In the genomic region with DNA sequence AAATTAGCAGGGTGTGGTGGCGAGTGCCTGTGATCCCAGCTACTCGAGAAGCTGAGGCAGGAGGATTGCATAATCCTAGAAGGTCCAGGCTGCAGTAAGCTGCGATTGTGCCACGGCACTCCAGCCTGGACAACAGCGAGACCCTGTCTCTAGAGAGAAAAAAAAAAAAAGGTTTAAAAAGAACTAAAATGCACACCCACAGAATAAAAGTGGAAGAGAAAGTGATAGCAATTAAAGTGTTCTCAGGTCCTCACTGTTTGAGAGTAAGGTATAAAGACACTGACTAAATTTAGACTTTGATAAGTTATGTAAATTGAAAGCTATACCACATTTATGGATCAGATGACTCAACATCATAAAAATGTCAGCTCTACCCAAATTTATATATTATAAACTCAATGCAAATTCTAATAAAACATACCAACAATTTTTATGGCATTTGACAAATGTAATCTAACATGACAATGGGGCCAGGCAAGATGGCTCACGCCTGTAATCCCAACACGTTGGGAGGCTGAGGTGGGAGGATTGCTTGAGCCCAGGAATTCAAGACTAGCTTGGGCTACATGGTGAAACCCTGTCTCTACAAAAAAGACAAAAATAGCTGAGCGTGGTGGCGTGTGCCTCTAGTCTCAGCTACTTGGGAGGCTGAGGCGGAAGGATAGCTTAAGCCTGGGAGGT, we compare ENCODE assay signal across 11 cellular contexts. TPM values are rescaled to one million over a fixed set of nuclear protein-coding genes. Genes with fewer than 3 reads are reported as not detected.
DNase-seq lines count a peak whose midpoint lies in the region; ATAC-seq and TF ChIP-seq lines count a peak whose summit lies in the region.
"Had no signal": no experiment of that assay in that cellular context is flagged by ENCODE, and none has a peak within 500 bp of the region (broad histone marks: within the 10 kb centered on the region; RNA-seq: fewer than 3 reads in every experiment).

No MANE protein-coding gene starts in this region.

- H3K4me1 ChIP-seq in smooth muscle cell (ENCODE audit: low read depth): peaks cover 15% of the 10 kb centered on the region

- H3K4me3 ChIP-seq in GM12864 (ENCODE audit: low read depth, low read length) (peak overlapping the region; percentile 9; the same call in 1 of the 2 replicates), smooth muscle cell (no peak overlapping the region)

- no peaks in the 10 kb centered on the region for H3K27me3 ChIP-seq in smooth muscle cell (ENCODE audit: low read depth)

- peaks cover 92% of the 10 kb centered on the region for H4K20me1 ChIP-seq in smooth muscle cell (ENCODE audit: low read depth)

- no peaks in the 10 kb centered on the region for H3K27me3 Mint-ChIP-seq in activated T-helper 2 cell treated with anti-CD3 and anti-CD28 coated beads, Interferon-gamma antibody, Interleukin-2, Interleukin-4, amounts not matched to agents 10 μg/mL and 5 μg/mL and 100 μg/mL, durations not matched to agents 14 hours and 24 hours and 36 hours (ENCODE audit: low read depth)
- no peaks in the 10 kb centered on the region for H3K27me3 Mint-ChIP-seq in naive thymus-derived CD8-positive, alpha-beta T cell

- CTCF ChIA-PET in HEK293T (lab: Yijun Ruan, JAX): interaction anchor here (0.6 to 1.0 kb wide), 4 partner anchors 11 to 127 kb away, joined by 3 to 11 read pairs (median 5); no protein-coding TSS in a partner anchor

- H3K9ac ChIP-seq in smooth muscle cell (ENCODE audit: low read depth): no peak overlapping the region

- no peaks in the 10 kb centered on the region for H3K36me3 ChIP-seq in smooth muscle cell (ENCODE audit: low read depth)

- peaks cover 23% of the 10 kb centered on the region for H3F3A ChIP-seq in smooth muscle cell (ENCODE audit: low read depth)

- no peaks in the 10 kb centered on the region for H3K9me3 Mint-ChIP-seq in activated T-helper 2 cell treated with anti-CD3 and anti-CD28 coated beads, Interferon-gamma antibody, Interleukin-2, Interleukin-4, amounts not matched to agents 10 μg/mL and 5 μg/mL and 100 μg/mL, durations not matched to agents 14 hours and 24 hours and 36 hours
- H3K9me3 Mint-ChIP-seq in naive thymus-derived CD8-positive, alpha-beta T cell: no peaks in the 10 kb centered on the region

- peak overlapping the region; percentile 99 for H3K27ac Mint-ChIP-seq in activated T-helper 2 cell treated with anti-CD3 and anti-CD28 coated beads, Interferon-gamma antibody, Interleukin-2, Interleukin-4, amounts not matched to agents 10 μg/mL and 5 μg/mL and 100 μg/mL, durations not matched to agents 14 hours and 24 hours and 36 hours
- peak overlapping the region in 9 of 10 donors; percentile 28 to 87 (median 65) for H3K27ac Mint-ChIP-seq in naive thymus-derived CD8-positive, alpha-beta T cell

- ATAC-seq in naive thymus-derived CD8-positive, alpha-beta T cell: no peak
- ATAC-seq in HG02981 (IDR thresholded peaks at IDR 0.05; ENCODE audit: unreplicated experiment): no peak

- 77% methylated on average over 10 of the region's 10 CpGs for WGBS in smooth muscle cell (ENCODE audit: low lambda C conversion rate)

- peaks cover 70% of the 10 kb centered on the region for H3K4me1 Mint-ChIP-seq in activated T-helper 2 cell treated with anti-CD3 and anti-CD28 coated beads, Interferon-gamma antibody, Interleukin-2, Interleukin-4, amounts not matched to agents 10 μg/mL and 5 μg/mL and 100 μg/mL, durations not matched to agents 14 hours and 24 hours and 36 hours (ENCODE audit: low read depth)
- H3K4me1 Mint-ChIP-seq in naive thymus-derived CD8-positive, alpha-beta T cell: peaks cover 38 to 87% (median 65%) of the 10 kb centered on the region in 4 donors

- intact Hi-C loops in activated T-helper 2 cell treated with anti-CD3 and anti-CD28 coated beads, Interferon-gamma antibody, Interleukin-2, Interleukin-4, amounts not matched to agents 10 μg/mL and 5 μg/mL and 100 μg/mL, durations not matched to agents 14 hours and 24 hours and 36 hours (cut with micrococcal nuclease): no loop called here

- H3K9me3 ChIP-seq in smooth muscle cell (replicated peaks; ENCODE audit: low read depth): no peaks in the 10 kb centered on the region

- no peak overlapping the region for H3K4me2 ChIP-seq in smooth muscle cell

- POLR2A ChIA-PET in HEK293T (lab: Yijun Ruan, JAX): interaction anchor here (0.8 to 1.6 kb wide), 2 partner anchors 11 to 12 kb away, joined by 3 to 12 read pairs; partner anchors contain the start of gene ZBTB17
- POLR2A ChIA-PET in naive thymus-derived CD8-positive, alpha-beta T cell (lab: Charles Lee): interaction anchor here (0.7 to 1.0 kb wide), 2 partner anchors 12 to 266 kb away, joined by 6 read pairs; partner anchors contain the start of gene ZBTB17

- peaks cover 63% of the 10 kb centered on the region for H3K36me3 Mint-ChIP-seq in activated T-helper 2 cell treated with anti-CD3 and anti-CD28 coated beads, Interferon-gamma antibody, Interleukin-2, Interleukin-4, amounts not matched to agents 10 μg/mL and 5 μg/mL and 100 μg/mL, durations not matched to agents 14 hours and 24 hours and 36 hours (ENCODE audit: low read depth)
- peaks cover 0 to 43% (median 6%) of the 10 kb centered on the region in 3 donors for H3K36me3 Mint-ChIP-seq in naive thymus-derived CD8-positive, alpha-beta T cell

- no peak for TF ChIP-seq CTCF in GM12864 (IDR thresholded peaks at IDR 0.05; ENCODE audit: low read depth, low read length, missing control alignments)
- no peak for TF ChIP-seq CTCF in smooth muscle cell (IDR thresholded peaks at IDR 0.05; ENCODE audit: borderline replicate concordance, insufficient read depth, poor library complexity, severe bottlenecking)

- no peak overlapping the region for H2AFZ ChIP-seq in smooth muscle cell (ENCODE audit: low read depth)

- no peak overlapping the region for H3K27ac ChIP-seq in smooth muscle cell (ENCODE audit: low read depth)
- H3K27ac ChIP-seq: VCaP had no signal

- peaks cover 79% of the 10 kb centered on the region for H3K79me2 ChIP-seq in smooth muscle cell (ENCODE audit: low read depth)

- DNase-seq in GM12864 (ENCODE audit: low read depth) (no peak), HEK293T (ENCODE audit: extremely low spot score) (no peak), iPS-NIHi7 (ENCODE audit: extremely low spot score) (no peak), smooth muscle cell (lab: John Stamatoyannopoulos, UW; ENCODE audit: unreplicated experiment) (no peak), SIG-M5 (lab: John Stamatoyannopoulos, UW) (no peak)
- DNase-seq in activated T-helper 2 cell treated with anti-CD3 and anti-CD28 coated beads, Interferon-gamma antibody, Interleukin-2, Interleukin-4, amounts not matched to agents 10 μg/mL and 5 μg/mL and 100 μg/mL, durations not matched to agents 14 hours and 24 hours and 36 hours (ENCODE audit: low spot score): no peak
- no peak for DNase-seq in naive thymus-derived CD8-positive, alpha-beta T cell
- DNase-seq: cortex of kidney had no signal

- peak overlapping the region; percentile 26 for H3K4me3 Mint-ChIP-seq in activated T-helper 2 cell treated with anti-CD3 and anti-CD28 coated beads, Interferon-gamma antibody, Interleukin-2, Interleukin-4, amounts not matched to agents 10 μg/mL and 5 μg/mL and 100 μg/mL, durations not matched to agents 14 hours and 24 hours and 36 hours (ENCODE audit: low read depth)
- peak overlapping the region in 6 of 10 donors; percentile 15 to 63 (median 32) for H3K4me3 Mint-ChIP-seq in naive thymus-derived CD8-positive, alpha-beta T cell

TF ChIP-seq in HEK293T, 16 proteins besides CTCF, POLR2A, EP300 and RAD21:
- TF ChIP-seq SP1 (IDR thresholded peaks at IDR 0.05) (no peak), ELF4 (IDR thresholded peaks at IDR 0.05) (no peak), ZNF384 (IDR thresholded peaks at IDR 0.05) (peak; percentile 70)
- TF ChIP-seq, protein P1, sequence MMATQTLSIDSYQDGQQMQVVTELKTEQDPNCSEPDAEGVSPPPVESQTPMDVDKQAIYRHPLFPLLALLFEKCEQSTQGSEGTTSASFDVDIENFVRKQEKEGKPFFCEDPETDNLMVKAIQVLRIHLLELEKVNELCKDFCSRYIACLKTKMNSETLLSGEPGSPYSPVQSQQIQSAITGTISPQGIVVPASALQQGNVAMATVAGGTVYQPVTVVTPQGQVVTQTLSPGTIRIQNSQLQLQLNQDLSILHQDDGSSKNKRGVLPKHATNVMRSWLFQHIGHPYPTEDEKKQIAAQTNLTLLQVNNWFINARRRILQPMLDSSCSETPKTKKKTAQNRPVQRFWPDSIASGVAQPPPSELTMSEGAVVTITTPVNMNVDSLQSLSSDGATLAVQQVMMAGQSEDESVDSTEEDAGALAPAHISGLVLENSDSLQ (IDR thresholded peaks at IDR 0.05): peak; percentile 91
TF ChIP-seq in HEK293T: peak in this region for 2.

RNA-seq across cellular contexts. Expression of gene ZBTB17, which starts 11.8 kb away (rescaled TPM):
- total RNA-seq in activated T-helper 2 cell treated with anti-CD3 and anti-CD28 coated beads, Interferon-gamma antibody, Interleukin-2, Interleukin-4, amounts not matched to agents 10 μg/mL and 5 μg/mL and 100 μg/mL, durations not matched to agents 14 hours and 24 hours and 36 hours: 65.7 and 67.8 TPM in 2 replicates
- total RNA-seq in naive thymus-derived CD8-positive, alpha-beta T cell: 10 to 100 TPM; 49.3 to 58.1 TPM
- polyA plus RNA-seq in naive thymus-derived CD8-positive, alpha-beta T cell: 10 to 100 TPM; 10.2 to 23.3 (median 11.1) TPM
- total RNA-seq in smooth muscle cell: 19.6 and 29.4 TPM in 2 replicates
- 42.5 and 43.0 TPM in 2 replicates for polyA plus RNA-seq in smooth muscle cell

RNA-seq across cellular contexts. Expression of gene SRARP, which starts 39.9 kb away (rescaled TPM):
- total RNA-seq in activated T-helper 2 cell treated with anti-CD3 and anti-CD28 coated beads, Interferon-gamma antibody, Interleukin-2, Interleukin-4, amounts not matched to agents 10 μg/mL and 5 μg/mL and 100 μg/mL, durations not matched to agents 14 hours and 24 hours and 36 hours: not detected in 2 replicates
- not detected for total RNA-seq in naive thymus-derived CD8-positive, alpha-beta T cell
- not detected for polyA plus RNA-seq in naive thymus-derived CD8-positive, alpha-beta T cell
- total RNA-seq in smooth muscle cell: not detected in 2 replicates
- polyA plus RNA-seq in smooth muscle cell: not detected in 2 replicates
- total RNA-seq: H4 had no signal

RNA-seq across cellular contexts. Expression of gene HSPB7, which starts 53.7 kb away (rescaled TPM):
- total RNA-seq in activated T-helper 2 cell treated with anti-CD3 and anti-CD28 coated beads, Interferon-gamma antibody, Interleukin-2, Interleukin-4, amounts not matched to agents 10 μg/mL and 5 μg/mL and 100 μg/mL, durations not matched to agents 14 hours and 24 hours and 36 hours: not detected in 2 replicates
- not detected for total RNA-seq in naive thymus-derived CD8-positive, alpha-beta T cell
- polyA plus RNA-seq in naive thymus-derived CD8-positive, alpha-beta T cell: not detected
- 18.1 and 23.0 TPM in 2 replicates for total RNA-seq in smooth muscle cell
- polyA plus RNA-seq in smooth muscle cell: 80.5 and 82.8 TPM in 2 replicates
- total RNA-seq: H4 had no signal

RNA-seq across cellular contexts. Expression of gene CLCNKA, which starts 57.7 kb away (rescaled TPM):
- total RNA-seq in activated T-helper 2 cell treated with anti-CD3 and anti-CD28 coated beads, Interferon-gamma antibody, Interleukin-2, Interleukin-4, amounts not matched to agents 10 μg/mL and 5 μg/mL and 100 μg/mL, durations not matched to agents 14 hours and 24 hours and 36 hours: not detected in 2 replicates
- total RNA-seq in naive thymus-derived CD8-positive, alpha-beta T cell: not detected
- not detected for polyA plus RNA-seq in naive thymus-derived CD8-positive, alpha-beta T cell
- total RNA-seq in smooth muscle cell: not detected in 2 replicates
- polyA plus RNA-seq in smooth muscle cell: 0.46 TPM in 1 of 2 replicates, not detected in the other
- total RNA-seq: H4 had no signal

Comparison
In these comparisons a context has a peak if more than half of its experiments do, and no peak if none do; other contexts are left out.
1. RNA of gene HSPB7, which starts 53.7 kb away (total RNA-seq): 18.1 to 23.0 TPM in smooth muscle cell; not detected in activated T-helper 2 cell treated with anti-CD3 and anti-CD28 coated beads, Interferon-gamma antibody, Interleukin-2, Interleukin-4, amounts not matched to agents 10 μg/mL and 5 μg/mL and 100 μg/mL, durations not matched to agents 14 hours and 24 hours and 36 hours and not detected in naive thymus-derived CD8-positive, alpha-beta T cell; every median in the first group is over 10 times any median in the second.